In genomic region chr6:44742201-44742600, GRCh38 we compare ENCODE assay signal across 16 cellular contexts.
DNase-seq lines count a peak whose midpoint lies in the region; ATAC-seq, FAIRE-seq and TF ChIP-seq lines count a peak whose summit lies in the region.
"Had no signal": no experiment of that assay in that cellular context is flagged by ENCODE, and none has a peak within 500 bp of the region (broad histone marks: within the 10 kb centered on the region; RNA-seq: fewer than 3 reads in every experiment).

No MANE protein-coding gene starts in this region.

- H3K27ac ChIP-seq in H1 (ENCODE audit: low read depth, low read length) (no peak overlapping the region), neural progenitor cell (no peak overlapping the region)
- H3K27ac ChIP-seq: C4-2B had no signal

- H3K9me3 ChIP-seq in H1 (ENCODE audit: insufficient read depth in 2 of 2, low read depth in 1 of 2, low read length in 1 of 2) (peaks cover 0 to 4% of the 10 kb centered on the region in 2 experiments; a peak in 2 of 4 replicates), neural progenitor cell (ENCODE audit: low read depth) (peaks cover 8% of the 10 kb centered on the region)
- H3K9me3 ChIP-seq: BE2C had no signal

- DNase-seq in H1 (ENCODE audit: low read depth in 1 of 2, low spot score in 2 of 2) (no peak), neural progenitor cell (ENCODE audit: low spot score) (no peak), D721Med (ENCODE audit: insufficient read length, low spot score) (no peak), SHP77 (lab: John Stamatoyannopoulos, UW) (no peak)
- no peak for DNase-seq in stimulated activated CD4-positive, alpha-beta T cell treated with anti-CD3 and anti-CD28 coated beads, Interleukin-4, amount 100 ng/mL, for 1 hour
- DNase-seq: BE2C; CD4-positive, alpha-beta memory T cell; DMS153; DMS79 treated with DMSO at 0.1 percent for 48 hours; GF-D8 had no signal

- H3K9ac ChIP-seq in H1 (replicated peaks in 1 of 4; ENCODE audit: extremely low read depth in 1 of 4, low read depth in 3 of 4, low read length in 3 of 4) (no peak overlapping the region), neural progenitor cell (no peak overlapping the region)

- FAIRE-seq in H1 (lab: Jason Lieb, UNC) (no peak), D721Med (lab: Jason Lieb, UNC) (no peak)
- FAIRE-seq: A204.1, H54, K562 had no signal

- H4K20me1 ChIP-seq in H1 (replicated peaks in 1 of 2; ENCODE audit: control insufficient read depth in 1 of 2, insufficient read depth in 2 of 2, low read length in 2 of 2) (no peaks in the 10 kb centered on the region), neural progenitor cell (ENCODE audit: low read depth) (no peaks in the 10 kb centered on the region)

- no peaks in the 10 kb centered on the region for H3K79me1 ChIP-seq in H1 (ENCODE audit: low read depth, low read length)

- H3K36me3 ChIP-seq in H1 (ENCODE audit: control insufficient read depth in 2 of 4, insufficient read depth in 4 of 4, low read length in 3 of 4) (no peaks in the 10 kb centered on the region), neural progenitor cell (no peaks in the 10 kb centered on the region)
- H3K36me3 ChIP-seq: BE2C had no signal

- no peak overlapping the region for H2BK20ac ChIP-seq in H1 (ENCODE audit: low read length)

- peak overlapping the region; percentile 14 for H3K14ac ChIP-seq in H1 (ENCODE audit: insufficient read length)

- WGBS in H1 (ENCODE audit: extremely low coverage in 1 of 2, insufficient coverage in 1 of 2, insufficient read length in 1 of 2, insufficient replicate concordance in 2 of 2, low coverage in 1 of 2, low lambda C conversion rate in 2 of 2, missing lambda C conversion rate in 1 of 2), 2 experiments = 85% methylated on average over 2 of the region's 2 CpGs; no CpG with 5 or more reads in 1 of the 2 experiments

- H3K4me1 ChIP-seq in H1 (replicated peaks in 1 of 4; ENCODE audit: control insufficient read depth in 3 of 4, insufficient read depth in 4 of 4, low read length in 3 of 4) (peaks cover 0 to 10% (median 5%) of the 10 kb centered on the region in 4 experiments; a peak in 6 of 7 replicates), neural progenitor cell (peaks cover 13% of the 10 kb centered on the region)
- H3K4me1 ChIP-seq: BE2C had no signal

- no peaks in the 10 kb centered on the region for H3K79me2 ChIP-seq in H1 (ENCODE audit: control insufficient read depth in 1 of 2, insufficient read depth in 2 of 2, low read length in 2 of 2)
- H3K79me2 ChIP-seq in neural progenitor cell (ENCODE audit: low read depth) = no peaks in the 10 kb centered on the region

- peaks cover 1% of the 10 kb centered on the region for H3K36me3 Mint-ChIP-seq in neural progenitor cell
- H3K36me3 Mint-ChIP-seq: CD4-positive, alpha-beta memory T cell had no signal

- no peak overlapping the region for H3K23ac ChIP-seq in H1 (ENCODE audit: insufficient read length)

- CTCF ChIA-PET in H1 (lab: Charles Lee; ENCODE audit: partially characterized antibody) = interaction anchor here (1.0 to 1.2 kb wide), 2 partner anchors 37 to 73 kb away, joined by 3 read pairs; no protein-coding TSS in a partner anchor

- H2AFZ ChIP-seq in H1 (ENCODE audit: low read length) (peak overlapping the region; percentile 50; the same call in 1 of the 2 replicates), neural progenitor cell (replicated peaks) (peak overlapping the region; percentile 26)

- peaks cover 25% of the 10 kb centered on the region for H3K4me1 Mint-ChIP-seq in neural progenitor cell

- no peak overlapping the region for H4K8ac ChIP-seq in H1 (ENCODE audit: extremely low read depth, insufficient read depth, low read length)

- H3K56ac ChIP-seq in H1 (replicated peaks; ENCODE audit: insufficient read length, low read depth, low read length) = no peak overlapping the region

- H3K27me3 Mint-ChIP-seq in neural progenitor cell (ENCODE audit: insufficient read depth, low read depth) = no peaks in the 10 kb centered on the region

- 0 out of 3 replicates have a peak, but pooled peaks have one; percentile 7 for TF ChIP-seq CTCF in GM12872 (IDR thresholded peaks at IDR 0.05; ENCODE audit: insufficient read depth, low read depth, low read length)
- no peak for TF ChIP-seq CTCF in H1 (IDR thresholded peaks at IDR 0.05; ENCODE audit: control extremely low read depth in 1 of 3, insufficient read depth in 1 of 3, low read depth in 1 of 3, low read length in 3 of 3)
- no peak for TF ChIP-seq CTCF in neural progenitor cell (IDR thresholded peaks at IDR 0.05)
- no peak for TF ChIP-seq CTCF in D721Med (IDR thresholded peaks at IDR 0.05; ENCODE audit: insufficient read depth, missing control alignments)

- no peak for TF ChIP-seq EP300 in H1 (IDR thresholded peaks at IDR 0.05; ENCODE audit: borderline replicate concordance in 1 of 2, low read depth in 2 of 2, low read length in 2 of 2)

- POLR2A ChIA-PET in H1 (lab: Charles Lee; ENCODE audit: partially characterized antibody) = interaction anchor here (1.5 kb wide), 1 partner anchor 68 kb away, joined by 3 read pairs; no protein-coding TSS in a partner anchor

- TF ChIP-seq RAD21 in H1 (IDR thresholded peaks at IDR 0.05 in 1 of 2, conservative IDR thresholded peaks at IDR 0.05 in 1 of 2; ENCODE audit: low read depth in 2 of 2, low read length in 2 of 2) = no peak

- H3F3A ChIP-seq in neural progenitor cell (ENCODE audit: low read depth) = no peaks in the 10 kb centered on the region

- H3K4me3 ChIP-seq in H1 (ENCODE audit: extremely low read depth in 1 of 4, insufficient read depth in 2 of 4, low read depth in 3 of 4, low read length in 4 of 4) = no peak overlapping the region
- no peak overlapping the region for H3K4me3 ChIP-seq in neural progenitor cell
- H3K4me3 ChIP-seq: K562 had no signal

- H3K4me2 ChIP-seq in H1 (ENCODE audit: insufficient read depth in 1 of 2, low read depth in 2 of 2, low read length in 2 of 2) (no peak overlapping the region), neural progenitor cell (no peak overlapping the region)

- no peak overlapping the region for H4K91ac ChIP-seq in H1 (replicated peaks; ENCODE audit: insufficient read length, low read length)

- TF ChIP-seq POLR2A in H1 (IDR thresholded peaks at IDR 0.05; ENCODE audit: control extremely low read depth in 1 of 2, low read depth in 2 of 2, low read length in 2 of 2) = no peak

- no peak overlapping the region for H2BK120ac ChIP-seq in H1 (replicated peaks; ENCODE audit: low read depth, low read length)

- H2BK12ac ChIP-seq in H1 (ENCODE audit: low read depth, low read length) = no peak overlapping the region

- H2AK5ac ChIP-seq in H1 (ENCODE audit: low read depth, low read length) = no peak overlapping the region

- H3K4me3 Mint-ChIP-seq in neural progenitor cell = no peak overlapping the region
- H3K4me3 Mint-ChIP-seq: CD4-positive, alpha-beta memory T cell had no signal

- H3K18ac ChIP-seq in H1 (ENCODE audit: extremely low read depth, low read length) = no peak overlapping the region

- no peaks in the 10 kb centered on the region for H3K23me2 ChIP-seq in H1 (ENCODE audit: low read depth, low read length)

- no peak overlapping the region for H4K5ac ChIP-seq in H1 (ENCODE audit: insufficient read length, low read depth, low read length)

- H2BK15ac ChIP-seq in H1 (ENCODE audit: low read length) = no peak overlapping the region

- H2BK5ac ChIP-seq in H1 (ENCODE audit: low read depth, low read length) = no peak overlapping the region

- no peak overlapping the region for H3K4ac ChIP-seq in H1 (replicated peaks; ENCODE audit: insufficient read length, low read depth, low read length)

- no peak for ATAC-seq in GM18858 (IDR thresholded peaks at IDR 0.05; ENCODE audit: unreplicated experiment)
- ATAC-seq: K562 had no signal

- H3K27ac Mint-ChIP-seq in neural progenitor cell = peak overlapping the region; percentile 65
- H3K27ac Mint-ChIP-seq: CD4-positive, alpha-beta memory T cell had no signal

- peaks cover 16% of the 10 kb centered on the region for H3K9me3 Mint-ChIP-seq in neural progenitor cell

- H3K27me3 ChIP-seq in H1 (replicated peaks in 1 of 4; ENCODE audit: control insufficient read depth in 3 of 4, extremely low read depth in 1 of 4, insufficient read depth in 3 of 4, low read length in 3 of 4) = no peaks in the 10 kb centered on the region
- no peaks in the 10 kb centered on the region for H3K27me3 ChIP-seq in neural progenitor cell
- H3K27me3 ChIP-seq: BE2C had no signal

TF ChIP-seq in H1, 55 proteins besides CTCF, POLR2A, EP300 and RAD21:
- TF ChIP-seq JUN (IDR thresholded peaks at IDR 0.05; ENCODE audit: low read depth, low read length) (no peak), CBX5 (IDR thresholded peaks at IDR 0.05; ENCODE audit: low read depth, low read length) (no peak), BACH1 (IDR thresholded peaks at IDR 0.05; ENCODE audit: low read length) (no peak), GABPA (IDR thresholded peaks at IDR 0.05; ENCODE audit: borderline replicate concordance, insufficient read depth, low read length) (no peak), SRF (IDR thresholded peaks at IDR 0.05; ENCODE audit: low read depth, low read length) (no peak), SP4 (IDR thresholded peaks at IDR 0.05; ENCODE audit: low read length) (no peak), RFX5 (IDR thresholded peaks at IDR 0.05; ENCODE audit: borderline replicate concordance, low read depth, low read length) (no peak), BCL11A (IDR thresholded peaks at IDR 0.05; ENCODE audit: low read depth in 2 of 2, low read length in 2 of 2) (no peak), TEAD4 (IDR thresholded peaks at IDR 0.05; ENCODE audit: low read depth, low read length) (no peak), SP2 (IDR thresholded peaks at IDR 0.05; ENCODE audit: low read length) (no peak), SIX5 (IDR thresholded peaks at IDR 0.05; ENCODE audit: low read depth, low read length) (no peak), E2F6 (IDR thresholded peaks at IDR 0.05) (no peak)
